ENCODE assay signal across 9 cellular contexts in genomic region chr2:72144746-72145657, GRCh38.
A peak's percentile ranks its signal among the peaks of the same experiment; 100 is the strongest.
DNase-seq lines count a peak whose midpoint lies in the region; ATAC-seq lines count a peak whose summit lies in the region.
"Had no signal": no experiment of that assay in that cellular context is flagged by ENCODE, and none has a peak within 500 bp of the region (broad histone marks: within the 10 kb centered on the region; RNA-seq: fewer than 3 reads in every experiment).

No MANE protein-coding gene starts in this region.

- H3K4me1 ChIP-seq in ES-I3 (ENCODE audit: insufficient read depth, low read length) (peaks cover 9% of the 10 kb centered on the region), stomach smooth muscle (ENCODE audit: control insufficient read depth, insufficient read depth, low read length) (peaks cover 61% of the 10 kb centered on the region)

- peak overlapping the region; percentile 51 to 65 for H3K4me3 ChIP-seq in stomach smooth muscle (ENCODE audit: low read length in 2 of 2)

- ATAC-seq in HG02610 (IDR thresholded peaks at IDR 0.05; ENCODE audit: unreplicated experiment): no peak

- in situ Hi-C loops in T47D (cut with HindIII; ENCODE audit: low pct_unique_long_range_greater_than_20kb, low sequenced_read_pairs): no loop called here

- no peaks in the 10 kb centered on the region for H3K36me3 ChIP-seq in ES-I3 (ENCODE audit: insufficient read depth, low read length)
- H3K36me3 ChIP-seq in stomach smooth muscle (ENCODE audit: control insufficient read depth in 2 of 2, insufficient read depth in 2 of 2, low read length in 2 of 2): no peaks in the 10 kb centered on the region
- H3K36me3 ChIP-seq: neutrophil had no signal

- H3K27ac ChIP-seq in stomach smooth muscle (ENCODE audit: low read length): no peak overlapping the region
- H3K27ac ChIP-seq: neutrophil had no signal

- H3K9me3 ChIP-seq in ES-I3 (ENCODE audit: control insufficient read depth, insufficient read depth, low read length) (no peaks in the 10 kb centered on the region), stomach smooth muscle (ENCODE audit: control insufficient read depth in 2 of 2, low read length in 2 of 2) (no peaks in the 10 kb centered on the region)
- H3K9me3 ChIP-seq: neutrophil had no signal

- peaks cover 36 to 56% of the 10 kb centered on the region in 2 donors for H3K27me3 ChIP-seq in stomach smooth muscle (ENCODE audit: control insufficient read depth in 1 of 2, insufficient read depth in 2 of 2, low read length in 2 of 2)

- DNase-seq in NCI-H2196 treated with DMSO at 0.1 percent for 48 hours (lab: John Stamatoyannopoulos, UW; ENCODE audit: unreplicated experiment) (peak; percentile 3), T47D (ENCODE audit: low read depth in 1 of 2, low spot score in 1 of 2) (peak; percentile 36 to 64), left kidney (ENCODE audit: low read depth, low spot score) (peak; percentile 63), kidney glomerular epithelial cell (lab: John Stamatoyannopoulos, UW) (no peak)
- DNase-seq in stimulated activated CD4-positive, alpha-beta T cell treated with anti-CD3 and anti-CD28 coated beads, Interleukin-1b, Interleukin-23, amount 100 ng/mL, for 48 hours: no peak

- H3K9ac ChIP-seq in ES-I3 (ENCODE audit: low read depth, low read length) (peak overlapping the region; percentile 45; the same call in 1 of the 2 replicates), stomach smooth muscle (ENCODE audit: low read length in 2 of 2) (no peak overlapping the region)

Comparison
In these comparisons a context has a peak if more than half of its experiments do, and no peak if none do; other contexts are left out.
1. DNase-seq: peak in NCI-H2196 treated with DMSO at 0.1 percent for 48 hours (single experiment), T47D (2 of 2) and left kidney (single experiment); none in kidney glomerular epithelial cell (single experiment) and stimulated activated CD4-positive, alpha-beta T cell treated with anti-CD3 and anti-CD28 coated beads, Interleukin-1b, Interleukin-23, amount 100 ng/mL, for 48 hours (single experiment).